16 cellular contexts compared by ENCODE assay signal in the genomic region with DNA sequence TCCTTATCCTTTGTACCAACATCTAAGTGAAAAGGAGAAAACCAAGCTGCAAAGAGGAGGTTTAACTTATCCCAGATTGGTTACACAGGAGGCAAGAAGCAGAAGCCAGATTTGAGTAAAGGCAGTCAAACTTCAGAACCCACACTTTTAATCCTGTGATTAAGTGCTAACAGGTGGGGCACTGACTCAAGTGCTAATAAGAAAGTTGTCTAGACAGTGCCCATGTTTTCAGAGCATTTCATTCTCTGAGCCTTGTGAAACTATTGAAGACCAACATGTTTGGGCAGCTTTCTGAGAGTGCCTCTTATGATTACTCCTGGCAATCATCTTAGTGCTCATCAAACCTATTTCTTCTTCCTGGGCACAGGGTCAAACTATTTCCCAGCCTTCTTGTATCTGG.
"Had no signal": no experiment of that assay in that cellular context is flagged by ENCODE, and none has a peak within 500 bp of the region (broad histone marks: within the 10 kb centered on the region; RNA-seq: fewer than 3 reads in every experiment).

No MANE protein-coding gene starts in this region.

- FAIRE-seq: endometrium, frontal cortex, small intestine had no signal

- H3K4me3 Mint-ChIP-seq: activated CD4-positive, alpha-beta T cell treated with anti-CD3 and anti-CD28 coated beads for 36 hours; activated CD8-positive, alpha-beta T cell treated with anti-CD3 and anti-CD28 coated beads for 36 hours; activated T-cell treated with anti-CD3 and anti-CD28 coated beads, Interleukin-2, amount 50 U/mL, for 72 hours; mesothelial cell of epicardium; naive B cell had no signal

- H3K9me3 Mint-ChIP-seq: activated CD8-positive, alpha-beta T cell treated with anti-CD3 and anti-CD28 coated beads for 36 hours; mesothelial cell of epicardium; naive B cell had no signal

- H3K27ac ChIP-seq: right atrium auricular region, tibial artery, vagina, VCaP had no signal

- H3K4me3 ChIP-seq: right atrium auricular region, tibial artery, vagina had no signal

- H3K27me3 ChIP-seq: right atrium auricular region, tibial artery, vagina had no signal

- H3K36me3 ChIP-seq: right atrium auricular region, tibial artery, vagina had no signal

- H3K9me3 ChIP-seq: right atrium auricular region, tibial artery, vagina had no signal

- H3K27ac Mint-ChIP-seq: activated CD4-positive, alpha-beta T cell treated with anti-CD3 and anti-CD28 coated beads for 36 hours; activated CD8-positive, alpha-beta T cell treated with anti-CD3 and anti-CD28 coated beads for 36 hours; activated T-cell treated with anti-CD3 and anti-CD28 coated beads, Interleukin-2, amount 50 U/mL, for 72 hours; mesothelial cell of epicardium; naive B cell had no signal

- H3K27me3 Mint-ChIP-seq: activated CD4-positive, alpha-beta T cell treated with anti-CD3 and anti-CD28 coated beads for 36 hours; naive B cell had no signal

- H3K4me1 Mint-ChIP-seq: activated CD4-positive, alpha-beta T cell treated with anti-CD3 and anti-CD28 coated beads for 36 hours had no signal

- ATAC-seq: activated CD4-positive, alpha-beta T cell treated with anti-CD3 and anti-CD28 coated beads for 36 hours; activated CD8-positive, alpha-beta T cell treated with anti-CD3 and anti-CD28 coated beads for 36 hours; activated T-cell treated with anti-CD3 and anti-CD28 coated beads, Interleukin-2, amount 50 U/mL, for 72 hours had no signal

- DNase-seq: activated CD4-positive, alpha-beta T cell treated with anti-CD3 and anti-CD28 coated beads for 36 hours; activated CD8-positive, alpha-beta memory T cell treated with anti-CD3 and anti-CD28 coated beads, Interleukin-2, amount 50 U/mL, for 4 hours; activated CD8-positive, alpha-beta T cell treated with anti-CD3 and anti-CD28 coated beads for 36 hours; activated gamma-delta T cell treated with Interleukin-2 at 50 U/mL for 16 hours; activated T-cell treated with anti-CD3 and anti-CD28 coated beads, Interleukin-2, amount 50 U/mL, for 72 hours; aorta; naive B cell; small intestine; T-helper 9 cell; tibial artery had no signal
